In genomic region chr18:60812921-60813320, GRCh38 we compare ENCODE assay signal across 17 cellular contexts.
A peak's percentile ranks its signal among the peaks of the same experiment; 100 is the strongest.
DNase-seq lines count a peak whose midpoint lies in the region; ATAC-seq and TF ChIP-seq lines count a peak whose summit lies in the region.
"Had no signal": no experiment of that assay in that cellular context is flagged by ENCODE, and none has a peak within 500 bp of the region (broad histone marks: within the 10 kb centered on the region; RNA-seq: fewer than 3 reads in every experiment).

No MANE protein-coding gene starts in this region.

- H3K4me1 Mint-ChIP-seq in T-cell: no peaks in the 10 kb centered on the region
- H3K4me1 Mint-ChIP-seq: B cell had no signal

- H3K4me1 ChIP-seq in adipocyte (ENCODE audit: control insufficient read depth, insufficient read depth, low read length): no peaks in the 10 kb centered on the region
- H3K4me1 ChIP-seq: A549; BLaER1 treated with 17β-estradiol and CSF1 and Interleukin-3, amounts not matched to agents 10 nM and 100 nM; Caco-2 had no signal

- H3K9me3 Mint-ChIP-seq in T-cell: peaks cover 8 to 19% (median 9%) of the 10 kb centered on the region in 3 donors

- DNase-seq in adipocyte (ENCODE audit: low read depth): peak; percentile 72
- peak; percentile 4 for DNase-seq in epithelial cell of esophagus (ENCODE audit: low read depth)
- DNase-seq in iris pigment epithelial cell (ENCODE audit: low read depth): peak; percentile 11
- DNase-seq in skeletal muscle cell (ENCODE audit: low read depth): peak; percentile 3
- no peak for DNase-seq in NCI-H2081 treated with DMSO at 0.1 percent for 48 hours (lab: John Stamatoyannopoulos, UW)
- no peak for DNase-seq in NCI-H1417 (lab: John Stamatoyannopoulos, UW)
- DNase-seq in T-cell: no peak
- DNase-seq: AML-193; Caco-2; Calu3; CD4-positive, alpha-beta T cell; CD8-positive, alpha-beta T cell; DMS79 treated with DMSO at 0.1 percent for 48 hours; GF-D8 had no signal

- H3K4me3 ChIP-seq in adipocyte (ENCODE audit: low read length) (no peak overlapping the region), epithelial cell of esophagus (ENCODE audit: low read length) (no peak overlapping the region), skeletal muscle cell (ENCODE audit: low read depth, low read length) (no peak overlapping the region)
- H3K4me3 ChIP-seq: A549; BLaER1 treated with 17β-estradiol and CSF1 and Interleukin-3, amounts not matched to agents 10 nM and 100 nM had no signal

- no peak overlapping the region for H3K9ac ChIP-seq in adipocyte (ENCODE audit: low read length)
- H3K9ac ChIP-seq: BLaER1 treated with 17β-estradiol and CSF1 and Interleukin-3, amounts not matched to agents 10 nM and 100 nM had no signal

- no peak for TF ChIP-seq CTCF in epithelial cell of esophagus (IDR thresholded peaks at IDR 0.05; ENCODE audit: insufficient read depth, low read depth, low read length, missing control alignments)

- H3K4me3 Mint-ChIP-seq in T-cell: no peak overlapping the region
- H3K4me3 Mint-ChIP-seq: B cell; CD4-positive, alpha-beta T cell; CD8-positive, alpha-beta T cell had no signal

- no peaks in the 10 kb centered on the region for H3K27me3 Mint-ChIP-seq in T-cell
- H3K27me3 Mint-ChIP-seq: B cell; CD4-positive, alpha-beta T cell had no signal

- no peaks in the 10 kb centered on the region for H3K36me3 ChIP-seq in adipocyte (ENCODE audit: control insufficient read depth, insufficient read depth, low read length, severe bottlenecking)
- H3K36me3 ChIP-seq: BLaER1 treated with 17β-estradiol and CSF1 and Interleukin-3, amounts not matched to agents 10 nM and 100 nM had no signal

- no peaks in the 10 kb centered on the region for H3K9me3 ChIP-seq in adipocyte (ENCODE audit: control insufficient read depth, low read length)
- H3K9me3 ChIP-seq: A549; BLaER1 treated with 17β-estradiol and CSF1 and Interleukin-3, amounts not matched to agents 10 nM and 100 nM; Caco-2 had no signal

- no peaks in the 10 kb centered on the region for H3K36me3 Mint-ChIP-seq in T-cell
- H3K36me3 Mint-ChIP-seq: CD8-positive, alpha-beta T cell had no signal

- CTCF ChIA-PET in T-cell (lab: Charles Lee): no interaction called here

- no peak for ATAC-seq in T-cell (replicated peaks in 1 of 4)
- ATAC-seq: A549; CD8-positive, alpha-beta T cell had no signal

- H3K27me3 ChIP-seq in adipocyte (replicated peaks; ENCODE audit: control insufficient read depth, insufficient read depth, low read length): no peaks in the 10 kb centered on the region
- H3K27me3 ChIP-seq: BLaER1 treated with 17β-estradiol and CSF1 and Interleukin-3, amounts not matched to agents 10 nM and 100 nM had no signal

- POLR2A ChIA-PET in T-cell (lab: Charles Lee): no interaction called here

- H3K27ac Mint-ChIP-seq in T-cell: no peak overlapping the region
- H3K27ac Mint-ChIP-seq: B cell; CD4-positive, alpha-beta T cell; CD8-positive, alpha-beta T cell had no signal

Comparison
In these comparisons a context has a peak if more than half of its experiments do, and no peak if none do; other contexts are left out.
1. DNase-seq: peak in adipocyte (single experiment), epithelial cell of esophagus (single experiment), iris pigment epithelial cell (single experiment) and skeletal muscle cell (single experiment); none in NCI-H2081 treated with DMSO at 0.1 percent for 48 hours (single experiment), NCI-H1417 (0 of 3) and T-cell (0 of 34).